Comparison of ENCODE assay signal across 9 cellular contexts in the genomic region with DNA sequence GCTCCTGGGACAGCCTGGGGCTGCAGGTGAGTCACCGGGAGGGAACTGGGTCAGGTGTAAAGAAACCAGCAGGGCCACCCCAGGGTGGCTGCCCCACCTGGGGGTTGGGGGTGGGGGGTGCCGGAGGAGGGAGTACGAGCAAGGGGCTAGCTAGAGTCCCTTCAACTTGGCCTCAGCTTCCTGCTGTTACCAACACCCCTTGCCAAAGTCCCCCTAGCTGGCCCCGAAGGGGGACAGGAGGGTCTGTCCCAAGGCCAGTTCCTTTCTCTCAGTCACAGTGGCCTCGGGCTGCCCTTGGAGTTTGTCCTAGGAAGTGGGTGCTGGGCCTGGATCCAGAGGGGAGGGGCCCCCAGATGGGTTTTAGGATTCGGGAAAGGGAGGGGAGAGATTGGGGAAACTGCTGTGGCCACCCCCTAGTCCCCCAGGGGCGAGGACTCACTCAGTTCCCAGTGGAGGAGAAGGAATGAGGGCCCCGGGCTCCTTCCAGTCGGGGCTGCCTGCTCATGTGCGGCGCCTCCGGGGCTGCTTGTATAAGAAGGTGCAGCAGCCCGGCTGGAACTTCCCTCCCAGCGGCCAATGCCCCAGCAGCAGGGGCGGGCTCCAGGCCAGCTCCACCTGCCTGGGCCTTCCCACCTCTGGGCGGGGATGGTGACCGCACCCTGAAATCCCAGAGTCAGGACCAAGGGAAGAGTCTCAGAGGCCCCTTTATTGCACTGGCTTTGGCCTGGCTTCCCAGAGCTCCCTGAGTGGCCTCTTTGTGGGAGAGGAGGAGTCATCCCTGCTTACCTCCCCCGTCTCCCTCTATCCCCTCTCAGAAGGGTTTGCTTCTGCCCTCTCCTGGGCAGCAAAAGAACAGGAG. TPM values are rescaled to one million over a fixed set of nuclear protein-coding genes. Genes with fewer than 3 reads are reported as not detected.
DNase-seq lines count a peak whose midpoint lies in the region; ATAC-seq, FAIRE-seq and TF ChIP-seq lines count a peak whose summit lies in the region.
"Had no signal": no experiment of that assay in that cellular context is flagged by ENCODE, and none has a peak within 500 bp of the region (broad histone marks: within the 10 kb centered on the region; RNA-seq: fewer than 3 reads in every experiment).

No MANE protein-coding gene starts in this region.

- H3K4me3 ChIP-seq in HEK293 (ENCODE audit: low read depth, low read length) (peak overlapping the region; percentile 36), H1 (ENCODE audit: extremely low read depth in 1 of 4, insufficient read depth in 2 of 4, low read depth in 3 of 4, low read length in 4 of 4) (peak overlapping the region; percentile 16 to 55 (median 25); a peak in 5 of 8 replicates), mucosa of rectum (ENCODE audit: low read length in 2 of 2) (peak overlapping the region; percentile 71 to 77)
- H3K4me3 ChIP-seq in CD4-positive, alpha-beta memory T cell (ENCODE audit: low read length in 2 of 2) = no peak overlapping the region

- H3K23ac ChIP-seq in H1 (ENCODE audit: insufficient read length) = no peak overlapping the region

- H3K27ac Mint-ChIP-seq in CD4-positive, alpha-beta memory T cell = no peak overlapping the region
- H3K27ac Mint-ChIP-seq: activated naive CD4-positive, alpha-beta T cell treated with anti-CD3 and anti-CD28 coated beads, Interleukin-2, amount 50 U/mL, for 24 hours had no signal

- intact Hi-C loops in CD4-positive, alpha-beta memory T cell (cut with micrococcal nuclease) = no loop called here

- H2AFZ ChIP-seq in H1 (ENCODE audit: low read length) = no peak overlapping the region

- no peak overlapping the region for H3K4me3 Mint-ChIP-seq in CD4-positive, alpha-beta memory T cell
- H3K4me3 Mint-ChIP-seq: activated naive CD4-positive, alpha-beta T cell treated with anti-CD3 and anti-CD28 coated beads, Interleukin-2, amount 50 U/mL, for 24 hours had no signal

- H4K5ac ChIP-seq in H1 (ENCODE audit: insufficient read length, low read depth, low read length) = no peak overlapping the region

- H2BK12ac ChIP-seq in H1 (ENCODE audit: low read depth, low read length) = no peak overlapping the region

- H3K4me1 Mint-ChIP-seq in CD4-positive, alpha-beta memory T cell = peaks cover 7 to 17% (median 15%) of the 10 kb centered on the region in 4 donors

- H3K79me2 ChIP-seq in H1 (ENCODE audit: control insufficient read depth in 1 of 2, insufficient read depth in 2 of 2, low read length in 2 of 2) = peaks cover 0 to 5% of the 10 kb centered on the region in 2 experiments; a peak in 1 of 4 replicates

- 18% methylated on average over 16 of the region's 18 CpGs; no CpG with 5 or more reads in 1 of the 2 experiments for WGBS in H1 (ENCODE audit: extremely low coverage in 1 of 2, insufficient coverage in 1 of 2, insufficient read length in 1 of 2, insufficient replicate concordance in 2 of 2, low coverage in 1 of 2, low lambda C conversion rate in 2 of 2, missing lambda C conversion rate in 1 of 2), 2 experiments

- no peak overlapping the region for H2BK120ac ChIP-seq in H1 (replicated peaks; ENCODE audit: low read depth, low read length)

- no peak overlapping the region for H2BK20ac ChIP-seq in H1 (ENCODE audit: low read length)

- H3K56ac ChIP-seq in H1 (replicated peaks; ENCODE audit: insufficient read length, low read depth, low read length) = no peak overlapping the region

- no peaks in the 10 kb centered on the region for H3K36me3 Mint-ChIP-seq in CD4-positive, alpha-beta memory T cell
- H3K36me3 Mint-ChIP-seq: activated naive CD4-positive, alpha-beta T cell treated with anti-CD3 and anti-CD28 coated beads, Interleukin-2, amount 50 U/mL, for 24 hours had no signal

- H3K14ac ChIP-seq in H1 (ENCODE audit: insufficient read length) = no peak overlapping the region

- TF ChIP-seq CTCF in HEK293 (tag by site-specific recombination; IDR thresholded peaks at IDR 0.05) (no peak), H1 (IDR thresholded peaks at IDR 0.05; ENCODE audit: control extremely low read depth in 1 of 3, insufficient read depth in 1 of 3, low read depth in 1 of 3, low read length in 3 of 3) (peak; percentile 58 to 76 (median 72))

- H2AK5ac ChIP-seq in H1 (ENCODE audit: low read depth, low read length) = no peak overlapping the region

- H3K9ac ChIP-seq in H1 (replicated peaks in 1 of 4; ENCODE audit: extremely low read depth in 1 of 4, low read depth in 3 of 4, low read length in 3 of 4) (no peak overlapping the region; a peak in 2 of 7 replicates), mucosa of rectum (ENCODE audit: low read depth in 1 of 2, low read length in 2 of 2) (peak overlapping the region; percentile 86 to 94)

- H3K9me3 Mint-ChIP-seq in CD4-positive, alpha-beta memory T cell = no peaks in the 10 kb centered on the region
- H3K9me3 Mint-ChIP-seq: activated naive CD4-positive, alpha-beta T cell treated with anti-CD3 and anti-CD28 coated beads, Interleukin-2, amount 50 U/mL, for 24 hours had no signal

- CTCF ChIA-PET in HEK293 (lab: Yijun Ruan, JAX) (interaction anchor here (0.6 to 8.6 kb wide), 40 partner anchors 12 to 696 kb away, joined by 3 to 201 read pairs (median 4); a partner anchor contains a TSS), H1 (lab: Charles Lee; ENCODE audit: partially characterized antibody) (interaction anchor here (0.7 to 12.6 kb wide), 23 partner anchors 8 to 210 kb away, joined by 3 to 331 read pairs (median 5); no protein-coding TSS in a partner anchor)
- CTCF ChIA-PET in CD4-positive, alpha-beta memory T cell (lab: Charles Lee; ENCODE audit: partially characterized antibody) = interaction anchor here (2.4 kb wide), 1 partner anchor 31 kb away, joined by 9 read pairs; no protein-coding TSS in a partner anchor

- TF ChIP-seq EP300 in H1 (IDR thresholded peaks at IDR 0.05; ENCODE audit: borderline replicate concordance in 1 of 2, low read depth in 2 of 2, low read length in 2 of 2) = no peak; a peak in 1 of 3 replicates

- ATAC-seq in HG03039 (IDR thresholded peaks at IDR 0.05; ENCODE audit: unreplicated experiment) (no peak), HG03045 (IDR thresholded peaks at IDR 0.05; ENCODE audit: unreplicated experiment) (no peak)

- no peak overlapping the region; the same call in 1 of the 2 replicates for H2BK15ac ChIP-seq in H1 (ENCODE audit: low read length)

- no peaks in the 10 kb centered on the region for H3K27me3 Mint-ChIP-seq in CD4-positive, alpha-beta memory T cell
- H3K27me3 Mint-ChIP-seq: activated naive CD4-positive, alpha-beta T cell treated with anti-CD3 and anti-CD28 coated beads, Interleukin-2, amount 50 U/mL, for 24 hours had no signal

- H3K27me3 ChIP-seq in H1 (replicated peaks in 1 of 4; ENCODE audit: control insufficient read depth in 3 of 4, extremely low read depth in 1 of 4, insufficient read depth in 3 of 4, low read length in 3 of 4) = peaks cover 15 to 27% (median 23%) of the 10 kb centered on the region in 4 experiments
- H3K27me3 ChIP-seq in mucosa of rectum (ENCODE audit: control insufficient read depth in 2 of 2, insufficient read depth in 2 of 2, low read length in 2 of 2) = no peaks in the 10 kb centered on the region
- no peaks in the 10 kb centered on the region for H3K27me3 ChIP-seq in CD4-positive, alpha-beta memory T cell (ENCODE audit: insufficient read depth, low read length)

- H3K4ac ChIP-seq in H1 (replicated peaks; ENCODE audit: insufficient read length, low read depth, low read length) = no peak overlapping the region

- H3K27ac ChIP-seq in HEK293 (ENCODE audit: extremely low read depth, low read depth, low read length) (peak overlapping the region; percentile 81), H1 (ENCODE audit: low read depth, low read length) (peak overlapping the region; percentile 20; the same call in 1 of the 2 replicates), mucosa of rectum (ENCODE audit: low read depth in 2 of 2, low read length in 2 of 2) (peak overlapping the region; percentile 93 to 98)
- no peak overlapping the region for H3K27ac ChIP-seq in CD4-positive, alpha-beta memory T cell (ENCODE audit: low read depth, low read length)

- H3K4me2 ChIP-seq in H1 (ENCODE audit: insufficient read depth in 1 of 2, low read depth in 2 of 2, low read length in 2 of 2) = peak overlapping the region; percentile 51 to 59

- H4K8ac ChIP-seq in H1 (ENCODE audit: extremely low read depth, insufficient read depth, low read length) = no peak overlapping the region

- TF ChIP-seq RAD21 in H1 (IDR thresholded peaks at IDR 0.05 in 1 of 2, conservative IDR thresholded peaks at IDR 0.05 in 1 of 2; ENCODE audit: low read depth in 2 of 2, low read length in 2 of 2) = peak; percentile 59 to 71

- POLR2A ChIA-PET in HEK293 (lab: Yijun Ruan, JAX) (interaction anchor here (0.7 to 1.6 kb wide), 16 partner anchors 10 to 277 kb away, joined by 3 to 10 read pairs (median 3); a partner anchor contains a TSS), H1 (lab: Charles Lee; ENCODE audit: partially characterized antibody) (interaction anchor here (0.9 to 4.9 kb wide), 10 partner anchors 9 to 276 kb away, joined by 3 to 25 read pairs (median 3); a partner anchor contains a TSS)
- POLR2A ChIA-PET in CD4-positive, alpha-beta memory T cell (lab: Charles Lee; ENCODE audit: partially characterized antibody) = interaction anchor here (0.9 to 2.0 kb wide), 2 partner anchors 10 to 15 kb away, joined by 5 read pairs; no protein-coding TSS in a partner anchor

- H2BK5ac ChIP-seq in H1 (ENCODE audit: low read depth, low read length) = peak overlapping the region; percentile 80; the same call in 1 of the 2 replicates

- no peak overlapping the region; the same call in none of the 2 replicates for H3K18ac ChIP-seq in H1 (ENCODE audit: extremely low read depth, low read length)

- DNase-seq in 8988T = peak; percentile 72
- peak; percentile 70 for DNase-seq in NCI-H774 (lab: John Stamatoyannopoulos, UW)
- peak; percentile 82 to 86 for DNase-seq in H1 (ENCODE audit: low read depth in 1 of 2, low spot score in 2 of 2)
- DNase-seq in CD4-positive, alpha-beta memory T cell = no peak

- H3K36me3 ChIP-seq in HEK293 (ENCODE audit: control insufficient read depth in 2 of 2, insufficient read depth in 1 of 2, low read length in 2 of 2) (no peaks in the 10 kb centered on the region), H1 (ENCODE audit: control insufficient read depth in 2 of 4, insufficient read depth in 4 of 4, low read length in 3 of 4) (peaks cover 0 to 4% (median 0%) of the 10 kb centered on the region in 4 experiments; a peak in 1 of 8 replicates), mucosa of rectum (ENCODE audit: control insufficient read depth in 2 of 2, insufficient read depth in 2 of 2, low read length in 2 of 2) (no peaks in the 10 kb centered on the region)
- H3K36me3 ChIP-seq in CD4-positive, alpha-beta memory T cell (ENCODE audit: insufficient read depth, low read length) = no peaks in the 10 kb centered on the region

- peak in 1 of 2 experiments; percentile 75; a peak in 2 of 3 replicates for TF ChIP-seq POLR2A in H1 (IDR thresholded peaks at IDR 0.05; ENCODE audit: control extremely low read depth in 1 of 2, low read depth in 2 of 2, low read length in 2 of 2)

- H4K20me1 ChIP-seq in H1 (replicated peaks in 1 of 2; ENCODE audit: control insufficient read depth in 1 of 2, insufficient read depth in 2 of 2, low read length in 2 of 2) = no peaks in the 10 kb centered on the region

- H3K4me1 ChIP-seq in HEK293 (ENCODE audit: control insufficient read depth, insufficient read depth, low read length) (peaks cover 13% of the 10 kb centered on the region), H1 (replicated peaks in 1 of 4; ENCODE audit: control insufficient read depth in 3 of 4, insufficient read depth in 4 of 4, low read length in 3 of 4) (peaks cover 5 to 22% (median 16%) of the 10 kb centered on the region in 4 experiments), mucosa of rectum (ENCODE audit: control insufficient read depth in 2 of 2, insufficient read depth in 2 of 2, low read length in 2 of 2) (peaks cover 28 to 33% of the 10 kb centered on the region in 2 donors)
- peaks cover 11% of the 10 kb centered on the region for H3K4me1 ChIP-seq in CD4-positive, alpha-beta memory T cell (ENCODE audit: insufficient read depth, low read length)

- peaks cover 15% of the 10 kb centered on the region; the same call in 1 of the 2 replicates for H3K23me2 ChIP-seq in H1 (ENCODE audit: low read depth, low read length)

- H3K9me3 ChIP-seq in HEK293 (ENCODE audit: control insufficient read depth, insufficient read depth, low read depth, low read length) (no peaks in the 10 kb centered on the region), H1 (ENCODE audit: insufficient read depth in 2 of 2, low read depth in 1 of 2, low read length in 1 of 2) (no peaks in the 10 kb centered on the region), mucosa of rectum (ENCODE audit: control insufficient read depth in 2 of 2, low read length in 2 of 2) (no peaks in the 10 kb centered on the region)
- H3K9me3 ChIP-seq in CD4-positive, alpha-beta memory T cell (ENCODE audit: control insufficient read depth in 1 of 2, low read length in 2 of 2) = no peaks in the 10 kb centered on the region

- H3K79me1 ChIP-seq in H1 (ENCODE audit: low read depth, low read length) = no peaks in the 10 kb centered on the region

- peak; percentile 68 for FAIRE-seq in H1 (lab: Jason Lieb, UNC)

- no peak overlapping the region for H4K91ac ChIP-seq in H1 (replicated peaks; ENCODE audit: insufficient read length, low read length)

RNA-seq across cellular contexts. Expression of a gene that starts 7.3 kb away (rescaled TPM):
- 13.1 TPM in 2 replicates for total RNA-seq in H1 (2021; fragmentation: NEBNext Ultra II Directional; extraction: Animal tissue kit (Norgen Biotek cat#: 25700))
- 11.6 and 15.9 TPM in 2 replicates for polyA plus RNA-seq in H1 (2011; rRNA removed)
- polyA plus RNA-seq in H1 (2011; cell fraction: cytosol; rRNA removed) = 13.4 TPM
- polyA plus RNA-seq in H1 (2011; cell fraction: nucleus; rRNA removed) = 66.8 TPM
- 6.8 to 13.4 TPM (median 10.4 TPM) in 4 replicates for polyA plus RNA-seq in H1 (2012, experiment 1 of 2)
- 6.8 TPM for polyA plus RNA-seq in H1 (2012, experiment 2 of 2)
- 9.3 TPM for polyA plus RNA-seq in H1 (2013, experiment 1 of 2)
- polyA plus RNA-seq in H1 (2013, experiment 2 of 2) = 8.6 TPM
- polyA minus RNA-seq in H1 (2011; rRNA and poly(A)+ RNA removed) = 8.0 and 8.5 TPM in 2 replicates
- 7.2 TPM for polyA minus RNA-seq in H1 (2011; cell fraction: cytosol; rRNA and poly(A)+ RNA removed)
- polyA minus RNA-seq in H1 (2011; cell fraction: nucleus; rRNA and poly(A)+ RNA removed) = 27.8 TPM
- total RNA-seq in CD4-positive, alpha-beta memory T cell = 100 to 1,000 TPM; 108 to 113 TPM
- polyA plus RNA-seq in CD4-positive, alpha-beta memory T cell = 10 to 100 TPM; 23.0 to 30.6 TPM

Comparison
In these comparisons a context has a peak if more than half of its experiments do, and no peak if none do; other contexts are left out.
1. DNase-seq: peak in 8988T (single experiment), NCI-H774 (single experiment) and H1 (2 of 2); none in CD4-positive, alpha-beta memory T cell (0 of 5).
2. H3K4me3 ChIP-seq: peak in HEK293 (single experiment), H1 (4 of 4) and mucosa of rectum (2 of 2); none in CD4-positive, alpha-beta memory T cell (0 of 2).
3. H3K9ac ChIP-seq: peak in mucosa of rectum (2 of 2); none in H1 (0 of 4).